1 cellular context compared by ENCODE assay signal in the genomic region with DNA sequence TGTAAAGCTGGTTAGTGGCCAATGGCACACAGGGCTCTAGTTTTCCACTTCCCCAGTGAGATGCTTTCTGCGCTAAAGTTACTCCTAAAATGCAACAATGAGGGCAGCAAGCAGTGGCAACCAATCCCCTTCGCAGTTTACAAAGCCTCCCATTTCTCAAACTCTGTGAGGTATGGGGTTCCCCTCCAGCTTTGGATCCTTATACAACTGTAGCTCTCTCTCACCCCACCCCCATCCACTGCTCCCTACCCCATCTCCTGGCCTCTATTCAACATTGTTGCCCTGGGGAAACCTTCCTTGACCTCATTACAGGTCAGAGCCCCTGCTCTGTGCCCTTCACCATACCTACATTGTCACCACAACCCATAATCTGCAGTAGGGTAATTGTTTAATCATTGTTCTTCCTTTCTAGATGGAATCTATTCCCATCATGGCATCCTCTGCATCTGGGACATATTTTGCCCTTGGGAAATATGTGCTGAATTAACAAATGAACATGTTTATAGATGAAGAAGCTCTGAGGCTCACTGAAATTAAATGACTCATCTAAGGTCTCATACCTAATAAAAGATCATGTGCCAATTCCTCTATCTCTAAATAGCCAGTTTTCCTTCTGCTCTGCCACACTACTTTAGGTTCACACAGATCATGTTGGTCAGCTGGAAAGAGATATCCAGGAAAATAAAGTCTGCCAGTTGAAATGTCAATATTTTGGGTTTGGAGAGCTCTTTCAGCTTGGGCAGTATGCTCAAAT.
TF ChIP-seq lines count a peak whose summit lies in the region.

No MANE protein-coding gene starts in this region.

TF ChIP-seq in WTC11, 78 proteins besides CTCF, POLR2A, EP300 and RAD21:
- TF ChIP-seq, protein P1, sequence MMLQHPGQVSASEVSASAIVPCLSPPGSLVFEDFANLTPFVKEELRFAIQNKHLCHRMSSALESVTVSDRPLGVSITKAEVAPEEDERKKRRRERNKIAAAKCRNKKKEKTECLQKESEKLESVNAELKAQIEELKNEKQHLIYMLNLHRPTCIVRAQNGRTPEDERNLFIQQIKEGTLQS (CRISPR knock-in tag; conservative IDR thresholded peaks at IDR 0.05) = no peak
- TF ChIP-seq NR1H2 (CRISPR knock-in tag; IDR thresholded peaks at IDR 0.05) (no peak), NFATC4 (CRISPR knock-in tag; IDR thresholded peaks at IDR 0.05) (no peak), FOXJ3 (CRISPR knock-in tag; IDR thresholded peaks at IDR 0.05; ENCODE audit: borderline replicate concordance) (no peak)
